8 cellular contexts compared by ENCODE assay signal in the genomic region with DNA sequence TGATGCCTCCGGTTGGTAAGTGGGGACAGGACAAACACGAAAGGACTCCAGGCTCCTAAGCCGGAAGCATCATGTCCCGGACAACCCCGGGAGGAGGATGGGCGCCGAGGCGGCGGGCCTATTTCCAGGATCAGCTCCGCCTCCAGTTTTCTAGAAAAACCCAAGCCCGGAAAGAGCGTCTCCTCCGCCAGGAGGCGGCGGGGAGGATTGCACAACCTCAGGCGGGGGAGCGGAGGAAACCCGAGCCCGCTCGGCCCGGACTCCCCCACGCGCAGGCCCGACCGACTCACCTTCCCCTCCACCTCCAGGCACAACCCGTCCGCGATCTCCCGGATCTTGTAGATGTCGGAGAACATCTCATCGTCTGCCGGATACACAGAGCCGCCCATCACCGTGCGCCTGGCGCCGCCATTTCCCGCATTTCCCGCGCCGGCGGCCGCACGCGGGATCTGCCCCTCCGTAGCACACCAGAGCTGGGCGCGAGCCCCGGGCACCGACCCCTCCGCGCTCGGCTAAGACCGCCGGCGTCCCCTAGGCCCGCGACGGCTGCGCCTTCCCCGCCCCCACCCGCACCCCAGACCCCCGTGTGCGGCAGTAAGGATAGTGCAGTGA. TPM values are rescaled to one million over a fixed set of nuclear protein-coding genes. Genes with fewer than 3 reads are reported as not detected.
DNase-seq lines count a peak whose midpoint lies in the region; ATAC-seq and TF ChIP-seq lines count a peak whose summit lies in the region.

No MANE protein-coding gene starts in this region.

- H3K4me3 ChIP-seq in ovary (peak overlapping the region; percentile 100), thoracic aorta (peak overlapping the region; percentile 97)

- TF ChIP-seq EP300 in ovary (IDR thresholded peaks at IDR 0.05), result peak; percentile 87

- H3K27me3 ChIP-seq in ovary, result no peaks in the 10 kb centered on the region
- H3K27me3 ChIP-seq in thoracic aorta (replicated peaks; ENCODE audit: insufficient read depth), result no peaks in the 10 kb centered on the region

- peaks cover 38% of the 10 kb centered on the region for H3K4me1 Mint-ChIP-seq in activated naive CD8-positive, alpha-beta T cell treated with anti-CD3 and anti-CD28 coated beads, Interleukin-2, amount 10 ng/mL, durations not matched to agents 7 days and 5 days

- in situ Hi-C loops in G401 (cut with HindIII; ENCODE audit: low sequenced_read_pairs), result no loop called here

- H3K4me3 Mint-ChIP-seq in activated naive CD8-positive, alpha-beta T cell treated with anti-CD3 and anti-CD28 coated beads, Interleukin-2, amount 10 ng/mL, durations not matched to agents 7 days and 5 days, result peak overlapping the region; percentile 97

- intact Hi-C loops in head of caudate nucleus (cut with DNase I) (loop anchor here (10.0 kb wide), 1 partner anchor 766 kb away; the partner anchor contains the start of gene TSC22D1), ovary (cut with DNase I) (no loop called here)

- no peaks in the 10 kb centered on the region for H3K9me3 ChIP-seq in ovary
- H3K9me3 ChIP-seq in thoracic aorta, result no peaks in the 10 kb centered on the region

- TF ChIP-seq POLR2A in ovary (IDR thresholded peaks at IDR 0.05), result peak; percentile 9

- whole genome bisulfite sequencing in ovary, 3 donors, result 0% methylated on average over 46 to 64 of the region's 64 CpGs

- peak; percentile 43 for ATAC-seq in activated naive CD8-positive, alpha-beta T cell treated with anti-CD3 and anti-CD28 coated beads, Interleukin-2, amount 10 ng/mL, durations not matched to agents 7 days and 5 days (ENCODE audit: low read depth)
- ATAC-seq in thoracic aorta (ENCODE audit: insufficient number of reproducible peaks, low FRiP score, low read depth), result peak; percentile 68

- peak; percentile 72 to 81 (median 73) for TF ChIP-seq CTCF in ovary (IDR thresholded peaks at IDR 0.05)
- TF ChIP-seq CTCF in thoracic aorta (IDR thresholded peaks at IDR 0.05), result peak; percentile 66

- POLR2A ChIA-PET in activated naive CD8-positive, alpha-beta T cell treated with anti-CD3 and anti-CD28 coated beads, Interleukin-2, amount 10 ng/mL, durations not matched to agents 7 days and 5 days (lab: Charles Lee), result interaction anchor here (0.9 to 4.1 kb wide), 13 partner anchors 11 to 839 kb away, joined by 3 to 22 read pairs (median 6); partner anchors contain the start of gene SLC25A30

- no peaks in the 10 kb centered on the region for H3K36me3 ChIP-seq in ovary
- H3K36me3 ChIP-seq in thoracic aorta, result peaks cover 46% of the 10 kb centered on the region

- H3K27ac ChIP-seq in ovary (peak overlapping the region; percentile 99 to 100), thoracic aorta (peak overlapping the region; percentile 100)

- H3K9me3 Mint-ChIP-seq in activated naive CD8-positive, alpha-beta T cell treated with anti-CD3 and anti-CD28 coated beads, Interleukin-2, amount 10 ng/mL, durations not matched to agents 7 days and 5 days, result no peaks in the 10 kb centered on the region

- H3K27ac Mint-ChIP-seq in activated naive CD8-positive, alpha-beta T cell treated with anti-CD3 and anti-CD28 coated beads, Interleukin-2, amount 10 ng/mL, durations not matched to agents 7 days and 5 days, result peak overlapping the region; percentile 99

- H3K4me1 ChIP-seq in ovary (ENCODE audit: insufficient read depth) (peaks cover 3% of the 10 kb centered on the region), thoracic aorta (ENCODE audit: control insufficient read depth in 1 of 2, low read depth in 2 of 2) (peaks cover 30 to 57% of the 10 kb centered on the region in 2 donors)

- DNase-seq in G401 (ENCODE audit: low spot score), result peak; percentile 83
- peak; percentile 72 for DNase-seq in H4 (ENCODE audit: low spot score)
- peak; percentile 81 for DNase-seq in LoVo (ENCODE audit: low spot score)
- DNase-seq in SKM-1 (lab: John Stamatoyannopoulos, UW; ENCODE audit: unreplicated experiment), result peak; percentile 50
- peak; percentile 85 for DNase-seq in activated naive CD8-positive, alpha-beta T cell treated with anti-CD3 and anti-CD28 coated beads, Interleukin-2, amount 10 ng/mL, durations not matched to agents 7 days and 5 days
- peak; percentile 71 to 96 (median 89) for DNase-seq in head of caudate nucleus
- peak; percentile 94 to 96 (median 95) for DNase-seq in ovary
- peak; percentile 66 for DNase-seq in thoracic aorta (ENCODE audit: low spot score)

- H3K36me3 Mint-ChIP-seq in activated naive CD8-positive, alpha-beta T cell treated with anti-CD3 and anti-CD28 coated beads, Interleukin-2, amount 10 ng/mL, durations not matched to agents 7 days and 5 days, result peaks cover 48% of the 10 kb centered on the region

- H3K27me3 Mint-ChIP-seq in activated naive CD8-positive, alpha-beta T cell treated with anti-CD3 and anti-CD28 coated beads, Interleukin-2, amount 10 ng/mL, durations not matched to agents 7 days and 5 days, result no peaks in the 10 kb centered on the region

RNA-seq across cellular contexts. Expression of gene TPT1, which starts 0.5 kb away (rescaled TPM):
- 1,171 and 1,350 TPM in 2 replicates for total RNA-seq in G401 (2014; rRNA removed; shearing (Covaris generic))
- total RNA-seq in H4 (2014; rRNA removed; shearing (Covaris generic)), result 2,361 and 2,437 TPM in 2 replicates
- total RNA-seq in activated naive CD8-positive, alpha-beta T cell treated with anti-CD3 and anti-CD28 coated beads, Interleukin-2, amount 10 ng/mL, durations not matched to agents 7 days and 5 days, result 1,000 to 10,000 TPM; 5,393 to 5,681 TPM
- 1,000 to 10,000 TPM; 4,694 to 8,633 (median 7,041) TPM for total RNA-seq in ovary
- over 10,000 TPM; 11,087 to 14,373 TPM for polyA plus RNA-seq in ovary
- 1,000 to 10,000 TPM; 1,970 to 2,340 TPM for total RNA-seq in thoracic aorta

Comparison
In these comparisons a context has a peak if more than half of its experiments do, and no peak if none do; other contexts are left out.
1. Peak in every context shown above with its lines: DNase-seq, ATAC-seq, H3K4me3 ChIP-seq and H3K27ac ChIP-seq.